In genomic region chr6:28537509-28538140, GRCh38 we compare ENCODE assay signal across 11 cellular contexts. TPM values are rescaled to one million over a fixed set of nuclear protein-coding genes. Genes with fewer than 3 reads are reported as not detected.
DNase-seq lines count a peak whose midpoint lies in the region; ATAC-seq and TF ChIP-seq lines count a peak whose summit lies in the region.
"Had no signal": no experiment of that assay in that cellular context is flagged by ENCODE, and none has a peak within 500 bp of the region (broad histone marks: within the 10 kb centered on the region; RNA-seq: fewer than 3 reads in every experiment).

No MANE protein-coding gene starts in this region.

- TF ChIP-seq CTCF in NB4 (IDR thresholded peaks at IDR 0.05; ENCODE audit: low read depth, low read length) (no peak), astrocyte of the cerebellum (IDR thresholded peaks at IDR 0.05; ENCODE audit: low read depth, low read length, missing control alignments) (no peak), left ventricle myocardium inferior (IDR thresholded peaks at IDR 0.05; ENCODE audit: borderline replicate concordance) (no peak)

- no peaks in the 10 kb centered on the region for H3K4me1 ChIP-seq in left ventricle myocardium inferior

- H3K9me3 ChIP-seq in left ventricle myocardium inferior (replicated peaks), result no peaks in the 10 kb centered on the region

- intact Hi-C loops in left ventricle myocardium inferior (cut with micrococcal nuclease), result no loop called here

- ATAC-seq in GM18519 (IDR thresholded peaks at IDR 0.05; ENCODE audit: low FRiP score, unreplicated experiment) (no peak), HG03521 (IDR thresholded peaks at IDR 0.05; ENCODE audit: unreplicated experiment) (no peak)
- ATAC-seq: Right ventricle myocardium inferior had no signal

- DNase-seq in Daoy (ENCODE audit: low read depth) (peak; percentile 82), NB4 (ENCODE audit: low read depth) (peak; percentile 7), astrocyte of the cerebellum (ENCODE audit: low read depth) (no peak), kidney tubule cell (ENCODE audit: low spot score) (peak; percentile 72), NCI-H82 (lab: John Stamatoyannopoulos, UW) (no peak), left ventricle myocardium inferior (no peak)
- DNase-seq: naive B cell had no signal

- no peak for TF ChIP-seq POLR2A in NB4 (IDR thresholded peaks at IDR 0.05; ENCODE audit: extremely low read depth, insufficient read length)

- no peak overlapping the region for H3K27ac ChIP-seq in left ventricle myocardium inferior (replicated peaks)

- H3K4me3 ChIP-seq in NB4 (ENCODE audit: low read depth, low read length) (no peak overlapping the region), astrocyte of the cerebellum (ENCODE audit: low read depth, low read length) (peak overlapping the region; percentile 33), left ventricle myocardium inferior (no peak overlapping the region)

- in situ Hi-C loops in astrocyte of the cerebellum (cut with HindIII; ENCODE audit: low sequenced_read_pairs), result no loop called here

- peaks cover 98% of the 10 kb centered on the region for H3K27me3 ChIP-seq in left ventricle myocardium inferior (ENCODE audit: low read depth)

- no peaks in the 10 kb centered on the region for H3K36me3 ChIP-seq in left ventricle myocardium inferior

RNA-seq across cellular contexts. Expression of gene GPX5, which starts 11.9 kb away (rescaled TPM):
- not detected in 2 replicates for total RNA-seq in Daoy (2014; rRNA removed; shearing (Covaris generic))
- not detected for total RNA-seq in left ventricle myocardium inferior
- total RNA-seq: cardiac septum, Right ventricle myocardium inferior had no signal

RNA-seq across cellular contexts. Expression of gene GPX6, which starts 22.0 kb away (rescaled TPM):
- total RNA-seq in Daoy (2014; rRNA removed; shearing (Covaris generic)), result not detected in 2 replicates
- total RNA-seq in left ventricle myocardium inferior, result not detected
- total RNA-seq: cardiac septum, Right ventricle myocardium inferior had no signal

Comparison
In these comparisons a context has a peak if more than half of its experiments do, and no peak if none do; other contexts are left out.
1. DNase-seq: peak in Daoy (single experiment), NB4 (single experiment) and kidney tubule cell (single experiment); none in astrocyte of the cerebellum (single experiment), NCI-H82 (single experiment) and left ventricle myocardium inferior (single experiment).